ENCODE assay signal across 1 cellular context in the genomic region with DNA sequence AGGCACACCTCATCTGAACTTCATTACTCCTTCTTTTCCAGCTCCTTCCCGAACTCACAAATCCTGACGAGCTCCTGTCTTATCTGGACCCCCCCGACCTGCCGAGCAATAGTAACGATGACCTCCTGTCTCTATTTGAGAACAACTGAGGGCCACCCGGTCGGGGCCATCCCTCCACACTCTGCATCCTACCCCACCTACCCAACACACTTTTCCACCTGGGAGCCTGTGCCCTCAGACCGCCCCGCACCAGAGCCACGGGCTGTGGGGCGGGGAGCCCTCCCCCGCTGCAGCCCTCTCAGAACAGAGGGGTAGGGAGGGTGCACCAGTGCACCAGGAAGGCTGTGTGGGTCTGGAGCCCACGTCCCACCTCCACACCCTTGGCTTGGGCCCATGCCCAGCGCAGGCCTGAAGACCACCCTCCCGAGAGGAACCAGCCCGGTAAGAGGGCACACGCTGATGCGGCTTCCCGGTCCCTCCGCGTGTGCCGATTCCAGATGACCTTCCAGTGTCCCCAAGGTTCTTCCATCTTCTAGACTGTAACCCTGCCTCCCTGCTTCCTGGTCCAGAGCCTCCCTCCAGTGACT.
A peak's percentile ranks its signal among the peaks of the same experiment; 100 is the strongest.
TF ChIP-seq lines count a peak whose summit lies in the region.

No MANE protein-coding gene starts in this region.

TF ChIP-seq in HepG2, 621 proteins besides CTCF, POLR2A, EP300 and RAD21:
- TF ChIP-seq TOPORS (CRISPR knock-in tag; IDR thresholded peaks at IDR 0.05) (no peak), AGO2 (optimal IDR thresholded peaks at IDR 0.05; ENCODE audit: low read depth, low read length) (peak; percentile 22)
- TF ChIP-seq, protein P1, sequence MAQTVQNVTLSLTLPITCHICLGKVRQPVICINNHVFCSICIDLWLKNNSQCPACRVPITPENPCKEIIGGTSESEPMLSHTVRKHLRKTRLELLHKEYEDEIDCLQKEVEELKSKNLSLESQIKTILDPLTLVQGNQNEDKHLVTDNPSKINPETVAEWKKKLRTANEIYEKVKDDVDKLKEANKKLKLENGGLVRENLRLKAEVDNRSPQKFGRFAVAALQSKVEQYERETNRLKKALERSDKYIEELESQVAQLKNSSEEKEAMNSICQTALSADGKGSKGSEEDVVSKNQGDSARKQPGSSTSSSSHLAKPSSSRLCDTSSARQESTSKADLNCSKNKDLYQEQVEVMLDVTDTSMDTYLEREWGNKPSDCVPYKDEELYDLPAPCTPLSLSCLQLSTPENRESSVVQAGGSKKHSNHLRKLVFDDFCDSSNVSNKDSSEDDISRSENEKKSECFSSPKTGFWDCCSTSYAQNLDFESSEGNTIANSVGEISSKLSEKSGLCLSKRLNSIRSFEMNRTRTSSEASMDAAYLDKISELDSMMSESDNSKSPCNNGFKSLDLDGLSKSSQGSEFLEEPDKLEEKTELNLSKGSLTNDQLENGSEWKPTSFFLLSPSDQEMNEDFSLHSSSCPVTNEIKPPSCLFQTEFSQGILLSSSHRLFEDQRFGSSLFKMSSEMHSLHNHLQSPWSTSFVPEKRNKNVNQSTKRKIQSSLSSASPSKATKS (CRISPR knock-in tag; IDR thresholded peaks at IDR 0.05) = no peak
- TF ChIP-seq, protein P2, sequence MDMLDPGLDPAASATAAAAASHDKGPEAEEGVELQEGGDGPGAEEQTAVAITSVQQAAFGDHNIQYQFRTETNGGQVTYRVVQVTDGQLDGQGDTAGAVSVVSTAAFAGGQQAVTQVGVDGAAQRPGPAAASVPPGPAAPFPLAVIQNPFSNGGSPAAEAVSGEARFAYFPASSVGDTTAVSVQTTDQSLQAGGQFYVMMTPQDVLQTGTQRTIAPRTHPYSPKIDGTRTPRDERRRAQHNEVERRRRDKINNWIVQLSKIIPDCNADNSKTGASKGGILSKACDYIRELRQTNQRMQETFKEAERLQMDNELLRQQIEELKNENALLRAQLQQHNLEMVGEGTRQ (IDR thresholded peaks at IDR 0.05; ENCODE audit: low read depth, low read length) = no peak
- TF ChIP-seq, protein P2 (CRISPR knock-in tag; IDR thresholded peaks at IDR 0.05; ENCODE audit: borderline replicate concordance) = no peak
TF ChIP-seq in HepG2: peak in this region for 1.
